Comparison of ENCODE assay signal across 8 cellular contexts in genomic region chr3:152258448-152259302, GRCh38. TPM values are rescaled to one million over a fixed set of nuclear protein-coding genes. Genes with fewer than 3 reads are reported as not detected.
DNase-seq lines count a peak whose midpoint lies in the region; ATAC-seq, FAIRE-seq and TF ChIP-seq lines count a peak whose summit lies in the region.

No MANE protein-coding gene starts in this region.

- no peak overlapping the region for H2AFZ ChIP-seq in OCI-LY1 (ENCODE audit: low read length)
- H2AFZ ChIP-seq in hepatocyte, result no peak overlapping the region

- peak overlapping the region; percentile 95 to 98 for H3K27ac Mint-ChIP-seq in activated naive CD4-positive, alpha-beta T cell treated with anti-CD3 and anti-CD28 coated beads, Interleukin-2, amount 50 U/mL, for 72 hours

- 27% methylated on average over 6 of the region's 6 CpGs for WGBS in hepatocyte (ENCODE audit: low lambda C conversion rate, missing lambda C conversion rate)

- H3K9me2 ChIP-seq in OCI-LY1 (ENCODE audit: low read depth, low read length) (no peaks in the 10 kb centered on the region), hepatocyte (replicated peaks; ENCODE audit: insufficient read depth) (no peaks in the 10 kb centered on the region)

- H3K4me1 ChIP-seq in OCI-LY1 (ENCODE audit: insufficient read depth, low read length, severe bottlenecking) (peaks cover 59% of the 10 kb centered on the region), hepatocyte (ENCODE audit: insufficient read depth) (peaks cover 17% of the 10 kb centered on the region), HAP-1 (peaks cover 7% of the 10 kb centered on the region)

- FAIRE-seq in H54 (lab: Jason Lieb, UNC), result peak; percentile 100

- H4K20me1 ChIP-seq in OCI-LY1 (ENCODE audit: insufficient read depth, low read length), result no peaks in the 10 kb centered on the region
- H4K20me1 ChIP-seq in hepatocyte (ENCODE audit: insufficient read depth, poor library complexity, severe bottlenecking), result no peaks in the 10 kb centered on the region

- H3K36me3 Mint-ChIP-seq in activated naive CD4-positive, alpha-beta T cell treated with anti-CD3 and anti-CD28 coated beads, Interleukin-2, amount 50 U/mL, for 72 hours, result peaks cover 0 to 16% of the 10 kb centered on the region in 2 donors

- H3F3A ChIP-seq in OCI-LY1 (ENCODE audit: insufficient read depth, low read length), result no peaks in the 10 kb centered on the region

- H3K9me3 ChIP-seq in OCI-LY1 (ENCODE audit: low read length) (no peaks in the 10 kb centered on the region), hepatocyte (ENCODE audit: low read depth) (no peaks in the 10 kb centered on the region), HAP-1 (no peaks in the 10 kb centered on the region)

- no peak for TF ChIP-seq CTCF in AG10803 (conservative IDR thresholded peaks at IDR 0.05; ENCODE audit: low read length)
- no peak for TF ChIP-seq CTCF in OCI-LY1 (IDR thresholded peaks at IDR 0.05; ENCODE audit: low read length)
- no peak for TF ChIP-seq CTCF in hepatocyte (IDR thresholded peaks at IDR 0.05; ENCODE audit: poor library complexity)

- H3K79me2 ChIP-seq in OCI-LY1 (ENCODE audit: insufficient read depth, low read length) (peaks cover 50% of the 10 kb centered on the region), hepatocyte (no peaks in the 10 kb centered on the region)

- in situ Hi-C loops in HAP-1 (cut with MboI; ENCODE audit: low sequenced_read_pairs), result no loop called here

- H3K4me2 ChIP-seq in OCI-LY1 (ENCODE audit: low read length) (peak overlapping the region; percentile 30; the same call in 1 of the 2 replicates), hepatocyte (peak overlapping the region; percentile 35)

- peak; percentile 100 for DNase-seq in AG10803 (ENCODE audit: low read depth)
- DNase-seq in H54 (ENCODE audit: insufficient read length, low spot score), result peak; percentile 38
- peak; percentile 68 to 77 for DNase-seq in activated naive CD4-positive, alpha-beta T cell treated with anti-CD3 and anti-CD28 coated beads, Interleukin-2, amount 50 U/mL, for 72 hours (ENCODE audit: low spot score in 2 of 2)
- DNase-seq in hepatocyte (ENCODE audit: low spot score), result peak; percentile 69
- DNase-seq in stimulated activated CD8-positive, alpha-beta memory T cell treated with anti-CD3 and anti-CD28 coated beads, Interleukin-15, amount 100 ng/mL, for 4 hours (ENCODE audit: low read depth in 2 of 2), result peak; percentile 21 to 33
- DNase-seq in ecto neural progenitor cell (ENCODE audit: low spot score), result no peak
- no peak for DNase-seq in HAP-1 (ENCODE audit: low spot score in 2 of 2)

- H3K27ac ChIP-seq in OCI-LY1 (ENCODE audit: low read depth, low read length, poor library complexity, severe bottlenecking) (peak overlapping the region; percentile 90), hepatocyte (peak overlapping the region; percentile 38)

- H3K9ac ChIP-seq in OCI-LY1 (ENCODE audit: low read length), result no peak overlapping the region

- H3K36me3 ChIP-seq in OCI-LY1 (ENCODE audit: insufficient read depth, low read length) (0 out of 2 replicates have a peak, but pooled peaks cover 9% of the 10 kb centered on the region), hepatocyte (replicated peaks; ENCODE audit: insufficient read depth, low read depth) (no peaks in the 10 kb centered on the region), HAP-1 (replicated peaks) (no peaks in the 10 kb centered on the region)

- peak; percentile 87 to 92 for ATAC-seq in activated naive CD4-positive, alpha-beta T cell treated with anti-CD3 and anti-CD28 coated beads, Interleukin-2, amount 50 U/mL, for 72 hours

- H3K4me3 ChIP-seq in AG10803 (ENCODE audit: low read length) (no peak overlapping the region), OCI-LY1 (ENCODE audit: low read depth, low read length, poor library complexity, severe bottlenecking) (no peak overlapping the region), hepatocyte (no peak overlapping the region), HAP-1 (no peak overlapping the region)

- H3K9me3 Mint-ChIP-seq in activated naive CD4-positive, alpha-beta T cell treated with anti-CD3 and anti-CD28 coated beads, Interleukin-2, amount 50 U/mL, for 72 hours, result peaks cover 2 to 5% of the 10 kb centered on the region in 2 donors

- H3K27me3 ChIP-seq in OCI-LY1 (ENCODE audit: insufficient read depth, low read length) (no peaks in the 10 kb centered on the region), hepatocyte (no peaks in the 10 kb centered on the region), HAP-1 (ENCODE audit: low read depth) (no peaks in the 10 kb centered on the region)

- TF ChIP-seq POLR2A in H54 (IDR thresholded peaks at IDR 0.05; ENCODE audit: low read depth, low read length), result no peak

RNA-seq across cellular contexts. Expression of gene MBNL1, which starts 10.1 kb away (rescaled TPM):
- 100 to 1,000 TPM; 406 to 425 TPM for total RNA-seq in activated naive CD4-positive, alpha-beta T cell treated with anti-CD3 and anti-CD28 coated beads, Interleukin-2, amount 50 U/mL, for 72 hours
- total RNA-seq in hepatocyte, result 98.5 and 104 TPM in 2 replicates
- 20.5 and 27.9 TPM in 2 replicates for polyA plus RNA-seq in hepatocyte

Comparison
In these comparisons a context has a peak if more than half of its experiments do, and no peak if none do; other contexts are left out.
1. DNase-seq: peak in AG10803 (single experiment), H54 (single experiment), activated naive CD4-positive, alpha-beta T cell treated with anti-CD3 and anti-CD28 coated beads, Interleukin-2, amount 50 U/mL, for 72 hours (2 of 2), hepatocyte (single experiment) and stimulated activated CD8-positive, alpha-beta memory T cell treated with anti-CD3 and anti-CD28 coated beads, Interleukin-15, amount 100 ng/mL, for 4 hours (2 of 2); none in ecto neural progenitor cell (single experiment) and HAP-1 (0 of 2).